1 cellular context compared by ENCODE assay signal in genomic region chr17:31381165-31381668, GRCh38.
TF ChIP-seq lines count a peak whose summit lies in the region.

No MANE protein-coding gene starts in this region.

TF ChIP-seq in HepG2, 621 proteins besides CTCF, POLR2A, EP300 and RAD21 (continued from another document):
- TF ChIP-seq DDIT3 (CRISPR knock-in tag; IDR thresholded peaks at IDR 0.05), result no peak
- no peak for TF ChIP-seq ZNF678 (CRISPR knock-in tag; IDR thresholded peaks at IDR 0.05)
- TF ChIP-seq PBX2 (CRISPR knock-in tag; IDR thresholded peaks at IDR 0.05), result no peak
- TF ChIP-seq ZBTB46 (CRISPR knock-in tag; IDR thresholded peaks at IDR 0.05; ENCODE audit: borderline replicate concordance), result no peak
- no peak for TF ChIP-seq RARA (CRISPR knock-in tag; IDR thresholded peaks at IDR 0.05)
- TF ChIP-seq ISX (CRISPR knock-in tag; conservative IDR thresholded peaks at IDR 0.05), result no peak
- no peak for TF ChIP-seq ZSCAN30 (CRISPR knock-in tag; IDR thresholded peaks at IDR 0.05)
- no peak for TF ChIP-seq ZBTB10 (CRISPR knock-in tag; IDR thresholded peaks at IDR 0.05; ENCODE audit: borderline replicate concordance)
- TF ChIP-seq RARG (CRISPR knock-in tag; IDR thresholded peaks at IDR 0.05; ENCODE audit: low read depth), result no peak
TF ChIP-seq in HepG2: peak in this region for 0.
